8 cellular contexts compared by ENCODE assay signal in genomic region chr1:172343246-172344099, GRCh38.
DNase-seq lines count a peak whose midpoint lies in the region; ATAC-seq and TF ChIP-seq lines count a peak whose summit lies in the region.

No MANE protein-coding gene starts in this region.

- no peaks in the 10 kb centered on the region for H3K36me3 ChIP-seq in psoas muscle (ENCODE audit: insufficient read depth in 1 of 2, low read depth in 1 of 2)
- H3K36me3 ChIP-seq in BE2C = no peaks in the 10 kb centered on the region

- no peak overlapping the region for H3K4me3 Mint-ChIP-seq in dendritic cell treated with granulocyte-macrophage colony-stimulating factor and Interleukin-4, amounts not matched to agents 40 ng/mL and 50 ng/mL, for 4 days

- H3K27me3 Mint-ChIP-seq in dendritic cell treated with granulocyte-macrophage colony-stimulating factor and Interleukin-4, amounts not matched to agents 40 ng/mL and 50 ng/mL, for 4 days = no peaks in the 10 kb centered on the region

- H3K4me1 ChIP-seq in psoas muscle (peaks cover 8% of the 10 kb centered on the region), BE2C (no peaks in the 10 kb centered on the region)

- peak overlapping the region; percentile 71 for H3K27ac Mint-ChIP-seq in dendritic cell treated with granulocyte-macrophage colony-stimulating factor and Interleukin-4, amounts not matched to agents 40 ng/mL and 50 ng/mL, for 4 days

- no peak overlapping the region for H3K27ac ChIP-seq in psoas muscle

- DNase-seq in NB4 (ENCODE audit: low read depth) (peak; percentile 12), psoas muscle (no peak), cortex of kidney (lab: John Stamatoyannopoulos, UW) (no peak), BE2C (no peak), AML-193 (lab: John Stamatoyannopoulos, UW) (no peak)

- peak; percentile 45 for ATAC-seq in GM18511 (IDR thresholded peaks at IDR 0.05; ENCODE audit: unreplicated experiment)
- peak in 1 of 4 donors; percentile 46 for ATAC-seq in psoas muscle
- no peak for ATAC-seq in HG02852 (IDR thresholded peaks at IDR 0.05; ENCODE audit: unreplicated experiment)

- peaks cover 27% of the 10 kb centered on the region for H3K9me3 Mint-ChIP-seq in dendritic cell treated with granulocyte-macrophage colony-stimulating factor and Interleukin-4, amounts not matched to agents 40 ng/mL and 50 ng/mL, for 4 days

- H3K4me3 ChIP-seq in NB4 (ENCODE audit: low read depth, low read length) (no peak overlapping the region), psoas muscle (peak overlapping the region; percentile 10), BE2C (ENCODE audit: low read depth, low read length) (no peak overlapping the region)

- intact Hi-C loops in dendritic cell treated with granulocyte-macrophage colony-stimulating factor and Interleukin-4, amounts not matched to agents 40 ng/mL and 50 ng/mL, for 4 days (cut with micrococcal nuclease) = no loop called here
- intact Hi-C loops in psoas muscle (cut with DNase I) = no loop called here

- no peaks in the 10 kb centered on the region for H3K36me3 Mint-ChIP-seq in dendritic cell treated with granulocyte-macrophage colony-stimulating factor and Interleukin-4, amounts not matched to agents 40 ng/mL and 50 ng/mL, for 4 days (ENCODE audit: low read depth)

- TF ChIP-seq POLR2A in NB4 (IDR thresholded peaks at IDR 0.05; ENCODE audit: extremely low read depth, insufficient read length) = no peak

- no peaks in the 10 kb centered on the region for H3K27me3 ChIP-seq in psoas muscle (ENCODE audit: insufficient read depth in 3 of 3, low read length in 2 of 3)
- no peaks in the 10 kb centered on the region for H3K27me3 ChIP-seq in BE2C

- H3K9me3 ChIP-seq in psoas muscle (peaks cover 9% of the 10 kb centered on the region), BE2C (no peaks in the 10 kb centered on the region)

- peaks cover 31% of the 10 kb centered on the region for H3K4me1 Mint-ChIP-seq in dendritic cell treated with granulocyte-macrophage colony-stimulating factor and Interleukin-4, amounts not matched to agents 40 ng/mL and 50 ng/mL, for 4 days (ENCODE audit: low read depth)

- 16 to 19% (median 16%) methylated on average over 10 of the region's 10 CpGs for WGBS in psoas muscle, 3 donors

- TF ChIP-seq CTCF in NB4 (IDR thresholded peaks at IDR 0.05; ENCODE audit: low read depth, low read length) (no peak), psoas muscle (IDR thresholded peaks at IDR 0.05) (no peak), BE2C (IDR thresholded peaks at IDR 0.05; ENCODE audit: low read depth, low read length) (no peak)
